In the genomic region with DNA sequence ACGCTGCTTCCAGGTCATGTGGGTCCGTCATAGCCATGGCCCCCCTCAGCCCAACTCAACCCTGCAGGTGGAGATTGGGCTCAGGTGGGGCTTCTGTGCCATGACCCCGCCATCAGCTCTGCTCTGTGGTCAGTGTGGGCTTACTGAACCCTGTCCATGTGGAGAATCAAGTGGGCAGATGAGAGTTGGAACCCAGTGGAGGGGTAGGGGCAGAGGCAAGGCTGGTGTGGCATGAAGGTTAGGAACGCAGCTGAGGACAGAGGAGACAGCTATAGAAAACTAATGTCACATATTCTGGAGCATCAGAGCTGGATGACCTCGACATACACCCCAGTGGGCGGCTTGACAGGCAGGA, we compare ENCODE assay signal across 15 cellular contexts.
DNase-seq lines count a peak whose midpoint lies in the region; ATAC-seq, FAIRE-seq and TF ChIP-seq lines count a peak whose summit lies in the region.
"Had no signal": no experiment of that assay in that cellular context is flagged by ENCODE, and none has a peak within 500 bp of the region (broad histone marks: within the 10 kb centered on the region; RNA-seq: fewer than 3 reads in every experiment).

No MANE protein-coding gene starts in this region.

- no peaks in the 10 kb centered on the region; a peak in 1 of 22 replicates for H3K27me3 ChIP-seq in BLaER1 treated with 17β-estradiol and CSF1 and Interleukin-3, amounts not matched to agents 10 nM and 100 nM
- no peaks in the 10 kb centered on the region for H3K27me3 ChIP-seq in colonic mucosa

- H3K27ac ChIP-seq in BLaER1 treated with 17β-estradiol and CSF1 and Interleukin-3, amounts not matched to agents 10 nM and 100 nM, result no peak overlapping the region
- H3K27ac ChIP-seq in colonic mucosa, result no peak overlapping the region
- no peak overlapping the region for H3K27ac ChIP-seq in kidney (ENCODE audit: low read depth in 2 of 2, low read length in 2 of 2)

- in situ Hi-C loops in KBM-7 (cut with MboI; ENCODE audit: low pct_unique_long_range_greater_than_20kb, low sequenced_read_pairs), result no loop called here

- peaks cover 22% of the 10 kb centered on the region for H3K27me3 Mint-ChIP-seq in stimulated activated memory B cell treated with anti-CD40 and anti-IgM and Interleukin-4, amounts not matched to agents 10 μg/mL and 1 μg/mL and 100 μg/mL, for 72 hours

- H3K9me3 Mint-ChIP-seq in stimulated activated memory B cell treated with anti-CD40 and anti-IgM and Interleukin-4, amounts not matched to agents 10 μg/mL and 1 μg/mL and 100 μg/mL, for 72 hours, result peaks cover 2% of the 10 kb centered on the region
- H3K9me3 Mint-ChIP-seq: CD4-positive, alpha-beta T cell had no signal

- H3K4me3 Mint-ChIP-seq in stimulated activated memory B cell treated with anti-CD40 and anti-IgM and Interleukin-4, amounts not matched to agents 10 μg/mL and 1 μg/mL and 100 μg/mL, for 72 hours, result no peak overlapping the region
- H3K4me3 Mint-ChIP-seq: CD4-positive, alpha-beta T cell had no signal

- H3K4me3 ChIP-seq in BLaER1 treated with 17β-estradiol and CSF1 and Interleukin-3, amounts not matched to agents 10 nM and 100 nM, result no peak overlapping the region
- no peak overlapping the region for H3K4me3 ChIP-seq in colonic mucosa
- no peak overlapping the region for H3K4me3 ChIP-seq in kidney (ENCODE audit: low read length in 2 of 2)
- H3K4me3 ChIP-seq: HAP-1 had no signal

- peaks cover 16 to 31% (median 19%) of the 10 kb centered on the region in 10 experiments for H3K4me1 ChIP-seq in BLaER1 treated with 17β-estradiol and CSF1 and Interleukin-3, amounts not matched to agents 10 nM and 100 nM
- H3K4me1 ChIP-seq in colonic mucosa (no peaks in the 10 kb centered on the region), kidney (ENCODE audit: control insufficient read depth in 1 of 2, insufficient read depth in 1 of 2, low read depth in 1 of 2, low read length in 2 of 2) (no peaks in the 10 kb centered on the region)
- H3K4me1 ChIP-seq: HAP-1 had no signal

- ATAC-seq in stimulated activated memory B cell treated with anti-CD40 and anti-IgM and Interleukin-4, amounts not matched to agents 10 μg/mL and 1 μg/mL and 100 μg/mL, for 72 hours, result peak; percentile 6

- no peak for TF ChIP-seq CTCF in colonic mucosa (IDR thresholded peaks at IDR 0.05)
- TF ChIP-seq CTCF in kidney (IDR thresholded peaks at IDR 0.05; ENCODE audit: borderline replicate concordance, extremely low read depth, insufficient read depth), result no peak

- DNase-seq in colonic mucosa (peak; percentile 13), islet precursor cell (peak; percentile 42), kidney (no peak), KBM-7 (no peak), superior temporal gyrus (ENCODE audit: extremely low spot score) (no peak)
- DNase-seq: C1 segment of cervical spinal cord; CD4-positive, alpha-beta T cell; DMS153; DND-41; GF-D8; GOT3 had no signal

- FAIRE-seq in kidney (lab: Jason Lieb, UNC), result no peak
- FAIRE-seq: GM19239 had no signal

- H3K4me1 Mint-ChIP-seq in stimulated activated memory B cell treated with anti-CD40 and anti-IgM and Interleukin-4, amounts not matched to agents 10 μg/mL and 1 μg/mL and 100 μg/mL, for 72 hours, result no peaks in the 10 kb centered on the region

- no peak overlapping the region for H3K27ac Mint-ChIP-seq in stimulated activated memory B cell treated with anti-CD40 and anti-IgM and Interleukin-4, amounts not matched to agents 10 μg/mL and 1 μg/mL and 100 μg/mL, for 72 hours
- H3K27ac Mint-ChIP-seq: CD4-positive, alpha-beta T cell had no signal

- intact Hi-C loops in colonic mucosa (cut with DNase I), result no loop called here
- intact Hi-C loops in kidney (cut with DNase I), result no loop called here

- H3K9me3 ChIP-seq in BLaER1 treated with 17β-estradiol and CSF1 and Interleukin-3, amounts not matched to agents 10 nM and 100 nM (replicated peaks in 1 of 11), result no peaks in the 10 kb centered on the region
- no peaks in the 10 kb centered on the region for H3K9me3 ChIP-seq in colonic mucosa
- H3K9me3 ChIP-seq in kidney (ENCODE audit: control insufficient read depth in 1 of 2, low read length in 2 of 2), result no peaks in the 10 kb centered on the region
- H3K9me3 ChIP-seq: HAP-1 had no signal

- peaks cover 0 to 19% (median 0%) of the 10 kb centered on the region in 11 experiments; a peak in 4 of 22 replicates for H4K20me1 ChIP-seq in BLaER1 treated with 17β-estradiol and CSF1 and Interleukin-3, amounts not matched to agents 10 nM and 100 nM

- H3K4me2 ChIP-seq in BLaER1 treated with 17β-estradiol and CSF1 and Interleukin-3, amounts not matched to agents 10 nM and 100 nM, result peak overlapping the region in 6 of 11 experiments; percentile 22 to 68 (median 64); a peak in 4 of 22 replicates

- H3K36me3 Mint-ChIP-seq in stimulated activated memory B cell treated with anti-CD40 and anti-IgM and Interleukin-4, amounts not matched to agents 10 μg/mL and 1 μg/mL and 100 μg/mL, for 72 hours, result no peaks in the 10 kb centered on the region

- H3K36me3 ChIP-seq in BLaER1 treated with 17β-estradiol and CSF1 and Interleukin-3, amounts not matched to agents 10 nM and 100 nM, result no peaks in the 10 kb centered on the region
- H3K36me3 ChIP-seq in colonic mucosa, result no peaks in the 10 kb centered on the region
- no peaks in the 10 kb centered on the region for H3K36me3 ChIP-seq in kidney (ENCODE audit: control insufficient read depth in 1 of 2, insufficient read depth in 2 of 2, low read length in 2 of 2)
- H3K36me3 ChIP-seq: HAP-1 had no signal

- H3K9ac ChIP-seq in BLaER1 treated with 17β-estradiol and CSF1 and Interleukin-3, amounts not matched to agents 10 nM and 100 nM, result no peak overlapping the region
- no peak overlapping the region for H3K9ac ChIP-seq in colonic mucosa (ENCODE audit: low read depth in 2 of 2, low read length in 2 of 2)
- no peak overlapping the region for H3K9ac ChIP-seq in kidney (ENCODE audit: low read length in 2 of 2)

Comparison
In these comparisons a context has a peak if more than half of its experiments do, and no peak if none do; other contexts are left out.
1. DNase-seq: peak in colonic mucosa (single experiment) and islet precursor cell (single experiment); none in kidney (single experiment), KBM-7 (single experiment) and superior temporal gyrus (single experiment).